8 cellular contexts compared by ENCODE assay signal in the genomic region with DNA sequence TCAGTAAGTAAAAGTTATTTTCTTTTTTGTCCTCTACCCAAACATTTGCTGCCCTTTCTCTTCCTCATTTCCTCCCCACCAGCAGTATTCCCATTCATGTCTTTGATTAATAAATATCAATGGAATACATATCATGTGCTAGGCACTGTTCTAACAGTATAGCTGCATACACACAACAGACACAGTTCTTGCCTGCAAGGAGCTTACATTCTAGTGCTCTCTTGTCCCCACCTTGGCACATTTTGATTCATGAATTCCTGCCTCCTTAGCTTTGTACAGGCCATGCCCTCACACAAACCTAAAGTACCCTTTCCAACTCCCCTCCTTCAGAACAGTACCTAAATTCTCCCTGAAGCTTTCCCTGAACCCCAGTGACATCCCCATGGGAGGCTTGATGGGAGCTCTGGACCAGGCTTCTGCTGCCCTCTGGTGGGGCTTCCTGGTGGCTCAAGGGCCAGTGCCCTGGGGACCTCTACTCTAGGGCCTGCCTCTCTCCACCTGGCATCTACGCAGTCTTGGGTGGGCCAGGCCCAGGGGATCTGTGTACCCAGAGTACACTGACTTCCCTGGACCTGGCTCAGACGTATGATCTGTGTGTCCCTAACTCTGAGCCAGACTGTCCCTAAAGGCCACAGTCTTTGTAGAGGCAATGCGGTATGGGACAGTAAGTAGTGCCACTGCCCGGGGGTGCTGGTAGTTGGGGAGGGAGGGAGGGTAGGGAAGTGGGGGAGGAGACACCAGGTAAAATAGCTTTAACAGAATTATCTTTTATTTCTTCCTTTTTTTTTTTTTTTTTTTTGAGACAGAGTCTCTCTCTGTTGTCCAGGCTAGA. TPM values are rescaled to one million over a fixed set of nuclear protein-coding genes. Genes with fewer than 3 reads are reported as not detected.
A peak's percentile ranks its signal among the peaks of the same experiment; 100 is the strongest.
DNase-seq lines count a peak whose midpoint lies in the region; ATAC-seq, FAIRE-seq and TF ChIP-seq lines count a peak whose summit lies in the region.

No MANE protein-coding gene starts in this region.

- peak; percentile 80 for DNase-seq in D341Med (ENCODE audit: low spot score)
- peak; percentile 40 for DNase-seq in GM19240 (ENCODE audit: insufficient read length, low spot score)
- DNase-seq in IMR-90 = peak; percentile 27
- DNase-seq in MCF 10A (ENCODE audit: unreplicated experiment) = peak; percentile 65
- DNase-seq in kidney = no peak
- DNase-seq in stimulated activated CD4-positive, alpha-beta T cell treated with anti-CD3 and anti-CD28 coated beads, Interleukin-4, amount 100 ng/mL, for 4 hours = peak; percentile 17 to 58

- no peak overlapping the region for H3K23ac ChIP-seq in IMR-90 (ENCODE audit: low read depth, low read length)

- H3K4me3 Mint-ChIP-seq in MCF 10A (ENCODE audit: unreplicated experiment) = no peak overlapping the region

- intact Hi-C loops in IMR-90 (cut with micrococcal nuclease) (loop anchor here (1.0 to 10.0 kb wide), 4 partner anchors 49 to 278 kb away; a partner anchor contains a TSS), MCF 10A (cut with micrococcal nuclease) (loop anchor here (1.0 kb wide), 4 partner anchors 117 to 278 kb away; no protein-coding TSS in a partner anchor), kidney (cut with DNase I) (loop anchor here (10.0 kb wide), 2 partner anchors 119 to 239 kb away; no protein-coding TSS in a partner anchor)

- in situ Hi-C loops in IMR-90 (cut with MboI; ENCODE audit: low sequenced_read_pairs) = loop anchor here (10.0 kb wide), 2 partner anchors 119 to 279 kb away; no protein-coding TSS in a partner anchor

- dilution Hi-C loops in IMR-90 (cut with HindIII; ENCODE audit: low sequenced_read_pairs, unreplicated experiment) = no loop called here

- no peak for TF ChIP-seq POLR2A in IMR-90 (IDR thresholded peaks at IDR 0.05; ENCODE audit: low read depth, low read length)

- no peaks in the 10 kb centered on the region for H3K9me3 ChIP-seq in IMR-90 (ENCODE audit: control insufficient read depth, insufficient read depth, low read length)
- no peaks in the 10 kb centered on the region for H3K9me3 ChIP-seq in kidney (ENCODE audit: control insufficient read depth in 1 of 2, low read length in 2 of 2)

- no peak overlapping the region for H3K56ac ChIP-seq in IMR-90 (ENCODE audit: extremely low read depth, insufficient read depth, low read length)

- H2BK5ac ChIP-seq in IMR-90 (ENCODE audit: low read depth, low read length, poor library complexity, severe bottlenecking) = no peak overlapping the region

- BruUV-seq in IMR-90 (replicated peaks; lab: Mats Ljungman, UMichigan) (no TSS peak), MCF 10A (replicated peaks; lab: Mats Ljungman, UMichigan) (no TSS peak)

- no peak overlapping the region for H2AFZ ChIP-seq in IMR-90 (replicated peaks; ENCODE audit: low read length, poor library complexity)

- ATAC-seq in IMR-90 (ENCODE audit: low read depth) = peak; percentile 95
- peak; percentile 99 for ATAC-seq in SK-N-SH treated with all-trans-retinoic acid at 6 μM for 48 hours
- no peak for ATAC-seq in HG03025 (IDR thresholded peaks at IDR 0.05; ENCODE audit: low FRiP score, unreplicated experiment)

- H3K4ac ChIP-seq in IMR-90 (ENCODE audit: low read depth, low read length) = no peak overlapping the region

- H3K79me1 ChIP-seq in IMR-90 (ENCODE audit: low read depth in 1 of 2, low read length in 2 of 2) = no peaks in the 10 kb centered on the region

- no peak overlapping the region for H3K14ac ChIP-seq in IMR-90 (replicated peaks; ENCODE audit: low read depth, low read length)

- H3K4me1 Mint-ChIP-seq in MCF 10A (ENCODE audit: insufficient read depth, unreplicated experiment) = no peaks in the 10 kb centered on the region

- no peak overlapping the region for H2BK20ac ChIP-seq in IMR-90 (ENCODE audit: low read depth, low read length)

- CTCF ChIA-PET in IMR-90 (lab: Yijun Ruan, JAX) = interaction anchor here (0.5 to 2.4 kb wide), 11 partner anchors 9 to 1576 kb away, joined by 3 to 12 read pairs (median 3); no protein-coding TSS in a partner anchor
- CTCF ChIA-PET in MCF 10A (lab: Yijun Ruan, JAX) = interaction anchor here (0.6 to 7.6 kb wide), 45 partner anchors 9 to 763 kb away, joined by 3 to 111 read pairs (median 6); a partner anchor contains a TSS

- no peaks in the 10 kb centered on the region for H3K9me3 Mint-ChIP-seq in MCF 10A (ENCODE audit: unreplicated experiment)

- H3K9ac ChIP-seq in IMR-90 (ENCODE audit: low read depth, low read length) (no peak overlapping the region), kidney (ENCODE audit: low read length in 2 of 2) (no peak overlapping the region)

- no peak overlapping the region for H3K27ac ChIP-seq in IMR-90 (ENCODE audit: insufficient read depth, low read length)
- H3K27ac ChIP-seq in kidney (ENCODE audit: low read depth in 2 of 2, low read length in 2 of 2) = no peak overlapping the region

- no peaks in the 10 kb centered on the region for H3K27me3 Mint-ChIP-seq in MCF 10A (ENCODE audit: insufficient read depth, unreplicated experiment)

- peak; percentile 83 for TF ChIP-seq RAD21 in IMR-90 (IDR thresholded peaks at IDR 0.05; ENCODE audit: low read length)

- no peak overlapping the region for H2BK15ac ChIP-seq in IMR-90 (ENCODE audit: low read depth, low read length)

- WGBS in IMR-90 (ENCODE audit: extremely low coverage in 2 of 2, insufficient read length in 1 of 2), 2 experiments = 17% methylated on average over 1 of the region's 4 CpGs; no CpG with 5 or more reads in 1 of the 2 experiments

- no peak overlapping the region for H3K18ac ChIP-seq in IMR-90 (ENCODE audit: low read depth, low read length)

- no peak for FAIRE-seq in kidney (lab: Jason Lieb, UNC)

- no peak overlapping the region for H4K5ac ChIP-seq in IMR-90 (ENCODE audit: low read depth, low read length)

- no peaks in the 10 kb centered on the region for H3K9me1 ChIP-seq in IMR-90 (ENCODE audit: insufficient read depth, low read length)

- H3K36me3 Mint-ChIP-seq in MCF 10A (ENCODE audit: insufficient read depth, unreplicated experiment) = peaks cover 3% of the 10 kb centered on the region

- no peaks in the 10 kb centered on the region for H3K27me3 ChIP-seq in IMR-90 (ENCODE audit: control insufficient read depth, insufficient read depth, low read length)

- POLR2A ChIA-PET in IMR-90 (lab: Charles Lee; ENCODE audit: unreplicated experiment) = interaction anchor here (0.6 kb wide), 1 partner anchor 51 kb away, joined by 4 read pairs; no protein-coding TSS in a partner anchor
- POLR2A ChIA-PET in MCF 10A (lab: Yijun Ruan, JAX) = interaction anchor here (0.6 to 1.8 kb wide), 7 partner anchors 14 to 278 kb away, joined by 3 to 8 read pairs (median 3); a partner anchor contains a TSS

- no peak overlapping the region for H3K27ac Mint-ChIP-seq in MCF 10A (ENCODE audit: low read depth, unreplicated experiment)

- no peak overlapping the region for H4K91ac ChIP-seq in IMR-90 (ENCODE audit: insufficient read depth, low read depth, low read length)

- H3K4me1 ChIP-seq in IMR-90 (ENCODE audit: control insufficient read depth, insufficient read depth, low read length) (no peaks in the 10 kb centered on the region), kidney (ENCODE audit: control insufficient read depth in 1 of 2, insufficient read depth in 1 of 2, low read depth in 1 of 2, low read length in 2 of 2) (no peaks in the 10 kb centered on the region)

- no peak overlapping the region for H2AK9ac ChIP-seq in IMR-90 (replicated peaks; ENCODE audit: low read depth, low read length, poor library complexity)

- H3K4me3 ChIP-seq in IMR-90 (ENCODE audit: insufficient read depth, low read depth, low read length) (no peak overlapping the region), kidney (ENCODE audit: low read length in 2 of 2) (no peak overlapping the region)

- no peak overlapping the region for H2BK120ac ChIP-seq in IMR-90 (ENCODE audit: low read depth, low read length)

- peak; percentile 68 for TF ChIP-seq CTCF in IMR-90 (conservative IDR thresholded peaks at IDR 0.05; ENCODE audit: low read depth, low read length)
- peak; percentile 80 for TF ChIP-seq CTCF in MCF 10A (IDR thresholded peaks at IDR 0.05; ENCODE audit: unreplicated experiment)
- TF ChIP-seq CTCF in kidney (IDR thresholded peaks at IDR 0.05; ENCODE audit: borderline replicate concordance, extremely low read depth, insufficient read depth) = peak; percentile 70

- no peak overlapping the region for H2AK5ac ChIP-seq in IMR-90 (ENCODE audit: low read depth, low read length)

- no peak overlapping the region for H3K4me2 ChIP-seq in IMR-90 (ENCODE audit: low read depth, low read length)

- H4K8ac ChIP-seq in IMR-90 (ENCODE audit: low read depth in 2 of 2, low read length in 2 of 2) = no peak overlapping the region

- H4K20me1 ChIP-seq in IMR-90 (ENCODE audit: insufficient read depth, low read length) = no peaks in the 10 kb centered on the region

- H3K36me3 ChIP-seq in IMR-90 (ENCODE audit: control insufficient read depth, insufficient read depth, low read length) (no peaks in the 10 kb centered on the region), kidney (ENCODE audit: control insufficient read depth in 1 of 2, insufficient read depth in 2 of 2, low read length in 2 of 2) (no peaks in the 10 kb centered on the region)

TF ChIP-seq in IMR-90, 13 proteins besides CTCF, POLR2A, EP300 and RAD21:
- peak; percentile 70 for TF ChIP-seq SMC3 (IDR thresholded peaks at IDR 0.05; ENCODE audit: low read depth, low read length)
- no peak for TF ChIP-seq CHD1 (IDR thresholded peaks at IDR 0.05; ENCODE audit: low read depth, low read length)

TF ChIP-seq in SK-N-SH treated with all-trans-retinoic acid at 6 μM for 48 hours, 23 proteins besides CTCF, POLR2A, EP300 and RAD21 (continues in another document):
- TF ChIP-seq TCF4 (CRISPR knock-in tag; IDR thresholded peaks at IDR 0.05; ENCODE audit: borderline replicate concordance) = no peak

RNA-seq across cellular contexts. Expression of a gene that starts 14.1 kb away (rescaled TPM):
- total RNA-seq in IMR-90 (2012; rRNA removed) = 548 and 1,189 TPM in 2 replicates
- polyA plus RNA-seq in IMR-90 (2012; rRNA removed) = 606 and 701 TPM in 2 replicates
- 446 and 520 TPM in 2 replicates for polyA plus RNA-seq in IMR-90 (2012; cell fraction: cytosol; rRNA removed)
- 164 and 433 TPM in 2 replicates for polyA plus RNA-seq in IMR-90 (2012; cell fraction: nucleus; rRNA removed; ENCODE audit: low replicate concordance)
- total RNA-seq in MCF 10A (2022) = 1,551 and 1,734 TPM in 2 replicates
- total RNA-seq in kidney = 735 TPM
- 1,180 TPM for polyA plus RNA-seq in kidney (ENCODE audit: insufficient read depth, low read depth, low replicate concordance)

RNA-seq across cellular contexts. Expression of a gene that starts 49.2 kb away (rescaled TPM):
- not detected in 2 replicates for total RNA-seq in IMR-90 (2012; rRNA removed)
- 0.10 and 0.12 TPM in 2 replicates for polyA plus RNA-seq in IMR-90 (2012; rRNA removed)
- 0.03 TPM in 2 replicates for polyA plus RNA-seq in IMR-90 (2012; cell fraction: cytosol; rRNA removed)
- 0.17 and 0.57 TPM in 2 replicates for polyA plus RNA-seq in IMR-90 (2012; cell fraction: nucleus; rRNA removed; ENCODE audit: low replicate concordance)
- total RNA-seq in MCF 10A (2022) = 1.7 and 2.8 TPM in 2 replicates
- 65.7 TPM for total RNA-seq in kidney
- 24.4 TPM for polyA plus RNA-seq in kidney (ENCODE audit: insufficient read depth, low read depth, low replicate concordance)

Comparison
In these comparisons a context has a peak if more than half of its experiments do, and no peak if none do; other contexts are left out.
1. RNA of a gene that starts 49.2 kb away (total RNA-seq): 65.7 TPM in kidney (single experiment); 1.7 to 2.8 TPM in MCF 10A and not detected in IMR-90; every median in the first group is over 10 times any median in the second.
2. Peak in every context shown above with its lines, with median percentiles within 50 percentile points of each other: CTCF ChIP-seq.